10 cellular contexts compared by ENCODE assay signal in genomic region chr15:73602444-73602843, GRCh38. TPM values are rescaled to one million over a fixed set of nuclear protein-coding genes. Genes with fewer than 3 reads are reported as not detected.
DNase-seq lines count a peak whose midpoint lies in the region; ATAC-seq and TF ChIP-seq lines count a peak whose summit lies in the region.
"Had no signal": no experiment of that assay in that cellular context is flagged by ENCODE, and none has a peak within 500 bp of the region (broad histone marks: within the 10 kb centered on the region; RNA-seq: fewer than 3 reads in every experiment).

No MANE protein-coding gene starts in this region.

- intact Hi-C loops in body of pancreas (cut with DNase I) (no loop called here), left lung (cut with DNase I) (no loop called here)

- H3K9me3 ChIP-seq in HUES64 (ENCODE audit: insufficient read depth, low read depth, low read length) (no peaks in the 10 kb centered on the region), body of pancreas (no peaks in the 10 kb centered on the region), left lung (no peaks in the 10 kb centered on the region), stomach smooth muscle (ENCODE audit: control insufficient read depth in 2 of 2, low read length in 2 of 2) (no peaks in the 10 kb centered on the region), Karpas-422 (ENCODE audit: low read length) (no peaks in the 10 kb centered on the region)

- peaks cover 76% of the 10 kb centered on the region for H3K4me1 ChIP-seq in HUES64 (ENCODE audit: insufficient read depth, low read length)
- peaks cover 51% of the 10 kb centered on the region for H3K4me1 ChIP-seq in body of pancreas
- H3K4me1 ChIP-seq in left lung, result peaks cover 34 to 79% of the 10 kb centered on the region in 2 donors
- peaks cover 62% of the 10 kb centered on the region for H3K4me1 ChIP-seq in stomach smooth muscle (ENCODE audit: control insufficient read depth, insufficient read depth, low read length)
- H3K4me1 ChIP-seq in Karpas-422 (ENCODE audit: low read length), result peaks cover 35% of the 10 kb centered on the region

- H4K20me1 ChIP-seq in Karpas-422 (ENCODE audit: insufficient read depth, low read depth, low read length), result peaks cover 15% of the 10 kb centered on the region

- H3K36me3 ChIP-seq in HUES64 (ENCODE audit: insufficient read depth, low read length), result no peaks in the 10 kb centered on the region
- no peaks in the 10 kb centered on the region for H3K36me3 ChIP-seq in body of pancreas (replicated peaks in 1 of 2; ENCODE audit: insufficient read depth in 1 of 2, low read depth in 2 of 2)
- peaks cover 0 to under 1% of the 10 kb centered on the region in 2 donors for H3K36me3 ChIP-seq in left lung
- H3K36me3 ChIP-seq in stomach smooth muscle (ENCODE audit: control insufficient read depth in 2 of 2, insufficient read depth in 2 of 2, low read length in 2 of 2), result no peaks in the 10 kb centered on the region
- H3K36me3 ChIP-seq in Karpas-422 (ENCODE audit: insufficient read depth, low read length), result no peaks in the 10 kb centered on the region

- H2AFZ ChIP-seq in Karpas-422 (ENCODE audit: low read length), result no peak overlapping the region

- H3K4me2 ChIP-seq in Karpas-422 (ENCODE audit: low read depth, low read length, poor library complexity, severe bottlenecking), result no peak overlapping the region

- TF ChIP-seq CTCF in body of pancreas (IDR thresholded peaks at IDR 0.05) (no peak), left lung (IDR thresholded peaks at IDR 0.05) (no peak)

- TF ChIP-seq POLR2A in body of pancreas (IDR thresholded peaks at IDR 0.05), result no peak

- H3K79me2 ChIP-seq in Karpas-422 (ENCODE audit: low read length), result peaks cover 100% of the 10 kb centered on the region

- ATAC-seq in body of pancreas (no peak), left lung (no peak), GM18870 (IDR thresholded peaks at IDR 0.05; ENCODE audit: unreplicated experiment) (no peak)

- H3K27ac ChIP-seq in HUES64 (ENCODE audit: low read depth, low read length), result 0 out of 2 replicates have a peak overlapping the region, but pooled peaks have one; percentile 26
- H3K27ac ChIP-seq in body of pancreas, result peak overlapping the region in 3 of 4 donors; percentile 15 to 30 (median 20)
- peak overlapping the region; percentile 54 to 58 for H3K27ac ChIP-seq in left lung
- peak overlapping the region; percentile 78 for H3K27ac ChIP-seq in stomach smooth muscle (ENCODE audit: low read length)
- H3K27ac ChIP-seq in Karpas-422 (ENCODE audit: low read length), result no peak overlapping the region

- no peaks in the 10 kb centered on the region for H3K9me2 ChIP-seq in Karpas-422 (replicated peaks; ENCODE audit: insufficient read depth, low read length)

- DNase-seq in body of pancreas (no peak), left lung (no peak), Karpas-422 (no peak), NCI-H2171 (lab: John Stamatoyannopoulos, UW) (no peak), retina (no peak)
- DNase-seq: activated gamma-delta T cell, NCI-H774 had no signal

- H3K9ac ChIP-seq in HUES64 (ENCODE audit: low read depth, low read length), result no peak overlapping the region
- H3K9ac ChIP-seq in stomach smooth muscle (ENCODE audit: low read length in 2 of 2), result peak overlapping the region in 1 of 2 donors; percentile 33
- no peak overlapping the region for H3K9ac ChIP-seq in Karpas-422 (ENCODE audit: low read length)

- 13% methylated on average over 1 of the region's 1 CpG for WGBS in HUES64
- 15 to 16% methylated on average over 1 of the region's 1 CpG for WGBS in body of pancreas, 2 donors

- no peaks in the 10 kb centered on the region for H3K27me3 ChIP-seq in HUES64 (ENCODE audit: insufficient read depth, low read length)
- H3K27me3 ChIP-seq in body of pancreas, result no peaks in the 10 kb centered on the region
- H3K27me3 ChIP-seq in left lung, result no peaks in the 10 kb centered on the region
- no peaks in the 10 kb centered on the region for H3K27me3 ChIP-seq in stomach smooth muscle (ENCODE audit: control insufficient read depth in 1 of 2, insufficient read depth in 2 of 2, low read length in 2 of 2)
- H3K27me3 ChIP-seq in Karpas-422 (ENCODE audit: low read length), result no peaks in the 10 kb centered on the region

- H3K4me3 ChIP-seq in HUES64 (ENCODE audit: low read length) (no peak overlapping the region), body of pancreas (no peak overlapping the region), left lung (no peak overlapping the region), stomach smooth muscle (ENCODE audit: low read length in 2 of 2) (peak overlapping the region; percentile 56), Karpas-422 (ENCODE audit: low read length) (no peak overlapping the region)

RNA-seq across cellular contexts. Expression of gene NPTN, which starts 30.7 kb away (rescaled TPM):
- polyA plus RNA-seq in HUES64 (2013, experiment 1 of 2), result 99.4 TPM
- polyA plus RNA-seq in HUES64 (2013, experiment 2 of 2), result 94.5 TPM
- total RNA-seq in body of pancreas, result 10 to 100 TPM; 34.2 to 39.9 TPM
- 100 to 1,000 TPM; 121 to 126 TPM for total RNA-seq in left lung
- 40.4 and 53.6 TPM in 2 replicates for total RNA-seq in Karpas-422 (2014; rRNA removed; shearing (Covaris generic); ENCODE audit: low replicate concordance)

Comparison
In these comparisons a context has a peak if more than half of its experiments do, and no peak if none do; other contexts are left out.
1. H3K4me3 ChIP-seq: peak in stomach smooth muscle (2 of 2); none in HUES64 (single experiment), body of pancreas (0 of 2), left lung (0 of 2) and Karpas-422 (single experiment).